In genomic region chr10:107616031-107616430, GRCh38 we compare ENCODE assay signal across 18 cellular contexts.
"Had no signal": no experiment of that assay in that cellular context is flagged by ENCODE, and none has a peak within 500 bp of the region (broad histone marks: within the 10 kb centered on the region; RNA-seq: fewer than 3 reads in every experiment).

No MANE protein-coding gene starts in this region.

- H3K9me3 Mint-ChIP-seq: mesothelial cell of epicardium, neural progenitor cell, WTC11 had no signal

- H3K9ac ChIP-seq: neural progenitor cell had no signal

- H3K9me3 ChIP-seq: colonic mucosa, pancreas, transverse colon, vagina had no signal

- H3K36me3 ChIP-seq: colonic mucosa, neural progenitor cell, pancreas, transverse colon, vagina had no signal

- ATAC-seq: activated CD8-positive, alpha-beta T cell treated with anti-CD3 and anti-CD28 coated beads for 36 hours; activated T-cell treated with anti-CD3 and anti-CD28 coated beads, Interleukin-2, amount 50 U/mL, for 4 hours; foreskin keratinocyte; left ventricle myocardium superior; sciatic nerve; stimulated activated naive CD8-positive, alpha-beta T cell treated with anti-CD3 and anti-CD28 coated beads, Interleukin-15, Interleukin-2, amounts not matched to agents 100 U/mL and 50 U/mL, for 24 hours; WTC11 had no signal

- H3K27me3 ChIP-seq: colonic mucosa, foreskin keratinocyte, neural progenitor cell, pancreas, transverse colon, vagina had no signal

- H3K36me3 Mint-ChIP-seq: mesothelial cell of epicardium, neural progenitor cell, WTC11 had no signal

- H3K27ac ChIP-seq: colonic mucosa, foreskin keratinocyte, neural progenitor cell, pancreas, transverse colon, vagina had no signal

- H3K4me3 ChIP-seq: colonic mucosa, neural progenitor cell, pancreas, transverse colon, vagina had no signal

- H3K4me3 Mint-ChIP-seq: activated CD8-positive, alpha-beta T cell treated with anti-CD3 and anti-CD28 coated beads for 36 hours; activated T-cell treated with anti-CD3 and anti-CD28 coated beads, Interleukin-2, amount 50 U/mL, for 4 hours; mesothelial cell of epicardium; neural progenitor cell; WTC11 had no signal

- H3K27ac Mint-ChIP-seq: activated CD8-positive, alpha-beta T cell treated with anti-CD3 and anti-CD28 coated beads for 36 hours; mesothelial cell of epicardium; neural progenitor cell; WTC11 had no signal

- H3K27me3 Mint-ChIP-seq: activated CD8-positive, alpha-beta T cell treated with anti-CD3 and anti-CD28 coated beads for 36 hours had no signal

- H3K4me1 ChIP-seq: colonic mucosa, foreskin keratinocyte, neural progenitor cell, pancreas, transverse colon, vagina had no signal

- H3K4me1 Mint-ChIP-seq: mesothelial cell of epicardium, neural progenitor cell had no signal

- DNase-seq: activated CD4-positive, alpha-beta T cell treated with anti-CD3 and anti-CD28 coated beads for 48 hours; activated CD8-positive, alpha-beta T cell treated with anti-CD3 and anti-CD28 coated beads for 36 hours; activated effector memory CD4-positive, alpha-beta T cell treated with Interleukin-2 at 50 U/mL for 16 hours; activated naive CD4-positive, alpha-beta T cell treated with anti-CD3 and anti-CD28 coated beads, Interleukin-2, amount 50 U/mL, for 16 hours; activated T-cell treated with anti-CD3 and anti-CD28 coated beads, Interleukin-2, amount 50 U/mL, for 4 hours; central memory CD4-positive, alpha-beta T cell; colonic mucosa; glutamatergic neuron; left ventricle myocardium superior; pancreas; stimulated activated naive CD8-positive, alpha-beta T cell treated with anti-CD3 and anti-CD28 coated beads, Interleukin-15, Interleukin-2, amounts not matched to agents 100 U/mL and 50 U/mL, for 24 hours; transverse colon had no signal

- H3K4me2 ChIP-seq: neural progenitor cell had no signal

- H2AFZ ChIP-seq: neural progenitor cell had no signal
